Comparison of ENCODE assay signal across 1 cellular context in genomic region chr17:4734857-4735475, GRCh38.
TF ChIP-seq lines count a peak whose summit lies in the region.

No MANE protein-coding gene starts in this region.

TF ChIP-seq in HepG2, 621 proteins besides CTCF, POLR2A, EP300 and RAD21 (continued from another document and continues in another):
- TF ChIP-seq ATF4 (CRISPR knock-in tag; IDR thresholded peaks at IDR 0.05) (no peak), ZNF275 (CRISPR knock-in tag; IDR thresholded peaks at IDR 0.05; ENCODE audit: borderline replicate concordance) (no peak), ZNF451 (CRISPR knock-in tag; IDR thresholded peaks at IDR 0.05) (no peak), ZNF709 (CRISPR knock-in tag; IDR thresholded peaks at IDR 0.05) (no peak), ZNF33B (CRISPR knock-in tag; IDR thresholded peaks at IDR 0.05) (no peak), ISX (CRISPR knock-in tag; conservative IDR thresholded peaks at IDR 0.05) (no peak), FOXM1 (CRISPR knock-in tag; IDR thresholded peaks at IDR 0.05) (no peak), PRMT3 (CRISPR knock-in tag; IDR thresholded peaks at IDR 0.05; ENCODE audit: borderline replicate concordance, low read depth) (no peak), SALL1 (CRISPR knock-in tag; IDR thresholded peaks at IDR 0.05) (peak; percentile 65), PRPF4 (IDR thresholded peaks at IDR 0.05; ENCODE audit: low read depth, low read length, poor library complexity, severe bottlenecking) (no peak), SIN3A (IDR thresholded peaks at IDR 0.05; ENCODE audit: borderline replicate concordance, low read depth, low read length) (no peak), MTA1 (CRISPR knock-in tag; IDR thresholded peaks at IDR 0.05; ENCODE audit: borderline replicate concordance) (peak; percentile 82; the same call in 1 of the 2 replicates), KDM4B (CRISPR knock-in tag; IDR thresholded peaks at IDR 0.05) (no peak), ZFAT (CRISPR knock-in tag; conservative IDR thresholded peaks at IDR 0.05) (no peak), NFATC3 (CRISPR knock-in tag; IDR thresholded peaks at IDR 0.05) (no peak), HNF4G (IDR thresholded peaks at IDR 0.05; ENCODE audit: borderline replicate concordance, low read depth, low read length) (peak; percentile 47; the same call in 1 of the 2 replicates), HNF4G (CRISPR knock-in tag; IDR thresholded peaks at IDR 0.05; ENCODE audit: borderline replicate concordance, low read depth) (peak; percentile 80; the same call in 1 of the 2 replicates), ZNF691 (CRISPR knock-in tag; IDR thresholded peaks at IDR 0.05; ENCODE audit: borderline replicate concordance, low read depth) (no peak), FOXO1 (CRISPR knock-in tag; IDR thresholded peaks at IDR 0.05) (peak; percentile 57; the same call in 1 of the 2 replicates), CREM (IDR thresholded peaks at IDR 0.05) (no peak), CREM (CRISPR knock-in tag; IDR thresholded peaks at IDR 0.05) (no peak), ZSCAN22 (CRISPR knock-in tag; IDR thresholded peaks at IDR 0.05) (no peak), PAF1 (CRISPR knock-in tag; IDR thresholded peaks at IDR 0.05) (0 out of 2 replicates have a peak, but pooled peaks have one; percentile 37), FOXC1 (CRISPR knock-in tag; IDR thresholded peaks at IDR 0.05; ENCODE audit: borderline replicate concordance) (no peak), ZNF605 (CRISPR knock-in tag; IDR thresholded peaks at IDR 0.05) (no peak), ZNF597 (CRISPR knock-in tag; IDR thresholded peaks at IDR 0.05) (no peak), SOX13 (IDR thresholded peaks at IDR 0.05) (no peak), SOX13 (CRISPR knock-in tag; conservative IDR thresholded peaks at IDR 0.05 in 1 of 2, IDR thresholded peaks at IDR 0.05 in 1 of 2) (no peak), ZNF570 (CRISPR knock-in tag; IDR thresholded peaks at IDR 0.05; ENCODE audit: borderline replicate concordance) (no peak), GLMP (CRISPR knock-in tag; IDR thresholded peaks at IDR 0.05; ENCODE audit: borderline replicate concordance) (no peak), ZNF329 (CRISPR knock-in tag; IDR thresholded peaks at IDR 0.05; ENCODE audit: low read depth) (no peak), ZNF800 (CRISPR knock-in tag; IDR thresholded peaks at IDR 0.05) (no peak), HDAC2 (CRISPR knock-in tag; IDR thresholded peaks at IDR 0.05) (peak; percentile 57; the same call in 1 of the 2 replicates), ZKSCAN5 (CRISPR knock-in tag; IDR thresholded peaks at IDR 0.05) (no peak), TBP (CRISPR knock-in tag; IDR thresholded peaks at IDR 0.05) (no peak), ZNF546 (CRISPR knock-in tag; conservative IDR thresholded peaks at IDR 0.05) (no peak), CEBPB (IDR thresholded peaks at IDR 0.05; ENCODE audit: borderline replicate concordance, low read depth, low read length) (no peak), MTA3 (CRISPR knock-in tag; IDR thresholded peaks at IDR 0.05) (no peak), TFE3 (CRISPR knock-in tag; IDR thresholded peaks at IDR 0.05) (no peak), TEAD2 (CRISPR knock-in tag; IDR thresholded peaks at IDR 0.05) (no peak), ZNF160 (CRISPR knock-in tag; IDR thresholded peaks at IDR 0.05) (no peak), SP4 (CRISPR knock-in tag; IDR thresholded peaks at IDR 0.05) (0 out of 2 replicates have a peak, but pooled peaks have one; percentile 34), GZF1 (CRISPR knock-in tag; IDR thresholded peaks at IDR 0.05) (no peak), PLSCR1 (CRISPR knock-in tag; IDR thresholded peaks at IDR 0.05; ENCODE audit: borderline replicate concordance) (no peak), GMEB2 (CRISPR knock-in tag; IDR thresholded peaks at IDR 0.05; ENCODE audit: low read depth) (no peak), ARID2 (CRISPR knock-in tag; IDR thresholded peaks at IDR 0.05; ENCODE audit: borderline replicate concordance) (no peak), NRL (CRISPR knock-in tag; IDR thresholded peaks at IDR 0.05; ENCODE audit: borderline replicate concordance) (0 out of 2 replicates have a peak, but pooled peaks have one; percentile 27), KDM2A (CRISPR knock-in tag; IDR thresholded peaks at IDR 0.05; ENCODE audit: borderline replicate concordance, low read depth) (peak; percentile 38; the same call in 1 of the 2 replicates), RBFOX2 (IDR thresholded peaks at IDR 0.05; ENCODE audit: low read depth, low read length) (no peak), MBNL3 (CRISPR knock-in tag; conservative IDR thresholded peaks at IDR 0.05) (no peak), DRAP1 (CRISPR knock-in tag; IDR thresholded peaks at IDR 0.05) (no peak), RARA (CRISPR knock-in tag; IDR thresholded peaks at IDR 0.05) (peak; percentile 94), ZEB1 (IDR thresholded peaks at IDR 0.05; ENCODE audit: insufficient replicate concordance, low read depth) (peak; percentile 92), SP140L (CRISPR knock-in tag; IDR thresholded peaks at IDR 0.05; ENCODE audit: borderline replicate concordance) (no peak), NFYB (CRISPR knock-in tag; IDR thresholded peaks at IDR 0.05) (no peak), MED1 (CRISPR knock-in tag; IDR thresholded peaks at IDR 0.05) (peak; percentile 73; the same call in 1 of the 2 replicates), STAT6 (CRISPR knock-in tag; IDR thresholded peaks at IDR 0.05; ENCODE audit: borderline replicate concordance) (no peak), ZNF766 (CRISPR knock-in tag; IDR thresholded peaks at IDR 0.05; ENCODE audit: borderline replicate concordance) (no peak), RFX5 (IDR thresholded peaks at IDR 0.05; ENCODE audit: low read depth, low read length) (no peak)
